ENCODE assay signal across 18 cellular contexts in the genomic region with DNA sequence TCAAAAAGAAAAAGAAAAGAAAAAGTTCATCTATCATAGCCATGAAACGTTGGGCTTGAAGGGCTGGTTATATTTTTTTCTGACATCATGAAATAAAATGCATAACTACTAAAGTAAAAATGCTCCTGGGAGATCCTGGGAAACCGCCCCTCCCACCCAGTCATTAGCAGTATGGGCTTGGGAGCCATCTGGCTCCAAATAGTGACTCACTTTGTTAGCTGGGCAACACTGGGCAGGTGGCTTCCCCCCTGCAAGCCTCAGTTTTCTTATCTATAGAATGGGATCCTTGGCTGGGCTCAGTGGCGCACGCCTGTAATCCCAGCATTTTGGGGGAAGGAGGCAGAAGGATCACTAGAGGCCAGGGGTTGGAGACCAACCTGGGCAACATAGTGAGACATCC.
DNase-seq lines count a peak whose midpoint lies in the region; ATAC-seq and TF ChIP-seq lines count a peak whose summit lies in the region.
"Had no signal": no experiment of that assay in that cellular context is flagged by ENCODE, and none has a peak within 500 bp of the region (broad histone marks: within the 10 kb centered on the region; RNA-seq: fewer than 3 reads in every experiment).

No MANE protein-coding gene starts in this region.

- no peak overlapping the region for H3K27ac ChIP-seq in GM23248

- H3K4me3 Mint-ChIP-seq in type B pancreatic cell = no peak overlapping the region
- H3K4me3 Mint-ChIP-seq: CD8-positive, alpha-beta T cell had no signal

- in situ Hi-C loops in GM23248 (cut with MboI) = loop anchor here (10.0 kb wide), 1 partner anchor 823 kb away; no protein-coding TSS in a partner anchor

- H3K4me3 ChIP-seq in GM23248 = no peak overlapping the region
- H3K4me3 ChIP-seq: GM12878, HAP-1 had no signal

- ATAC-seq in HG03460 (IDR thresholded peaks at IDR 0.05; ENCODE audit: unreplicated experiment) = no peak
- no peak for ATAC-seq in GM19035 (IDR thresholded peaks at IDR 0.05; ENCODE audit: unreplicated experiment)
- no peak for ATAC-seq in GM18868 (IDR thresholded peaks at IDR 0.05; ENCODE audit: unreplicated experiment)
- ATAC-seq: CD8-positive, alpha-beta T cell; GM12878 had no signal

- H3K27me3 Mint-ChIP-seq in type B pancreatic cell = peaks cover 1% of the 10 kb centered on the region

- DNase-seq in NCI-H2171 treated with DMSO at 0.1 percent for 48 hours (lab: John Stamatoyannopoulos, UW) = peak; percentile 26
- DNase-seq in NCI-H2171 (lab: John Stamatoyannopoulos, UW) = no peak
- DNase-seq in GM23248 = peak; percentile 35
- peak; percentile 41 for DNase-seq in RKO (ENCODE audit: low spot score)
- no peak for DNase-seq in type B pancreatic cell (ENCODE audit: extremely low spot score, unreplicated experiment)
- DNase-seq: 8988T; CD8-positive, alpha-beta T cell; DND-41; NCI-H1092 treated with DMSO at 0.1 percent for 48 hours; NCI-H146; NCI-H2029 treated with DMSO at 0.1 percent for 48 hours; NCI-H446 treated with DMSO at 0.1 percent for 48 hours; SIG-M5 had no signal

- TF ChIP-seq CTCF in type B pancreatic cell (conservative IDR thresholded peaks at IDR 0.05) = no peak

- no peaks in the 10 kb centered on the region for H3K36me3 Mint-ChIP-seq in type B pancreatic cell
- H3K36me3 Mint-ChIP-seq: CD8-positive, alpha-beta T cell had no signal

- no peaks in the 10 kb centered on the region for H3K9me3 Mint-ChIP-seq in type B pancreatic cell
- H3K9me3 Mint-ChIP-seq: CD8-positive, alpha-beta T cell had no signal

- no peak overlapping the region for H3K4me2 ChIP-seq in GM23248 (ENCODE audit: unreplicated experiment)

- H3K27ac Mint-ChIP-seq in type B pancreatic cell = peak overlapping the region; percentile 17
- H3K27ac Mint-ChIP-seq: CD8-positive, alpha-beta T cell had no signal

- H4K20me1 ChIP-seq in GM23248 (ENCODE audit: insufficient read depth) = no peaks in the 10 kb centered on the region

- no peaks in the 10 kb centered on the region for H3K9me3 ChIP-seq in GM23248 (ENCODE audit: low read depth)
- H3K9me3 ChIP-seq: HAP-1 had no signal

- no peaks in the 10 kb centered on the region for H3K27me3 ChIP-seq in GM23248 (replicated peaks; ENCODE audit: insufficient read depth)

- no peaks in the 10 kb centered on the region for H3K36me3 ChIP-seq in GM23248 (ENCODE audit: low read depth)
- H3K36me3 ChIP-seq: HAP-1 had no signal

- no peaks in the 10 kb centered on the region for H3K4me1 Mint-ChIP-seq in type B pancreatic cell (ENCODE audit: unreplicated experiment)

- H3K9ac ChIP-seq in GM23248 = no peak overlapping the region

- H3K79me2 ChIP-seq in GM23248 (ENCODE audit: insufficient read depth) = no peaks in the 10 kb centered on the region

- H2AFZ ChIP-seq in GM23248 = no peak overlapping the region

- WGBS in GM23248 (ENCODE audit: low coverage in 1 of 2, low lambda C conversion rate in 2 of 2, missing lambda C conversion rate in 2 of 2), 2 experiments = 81 to 82% methylated on average over 4 of the region's 4 CpGs

- H3K9me2 ChIP-seq in GM23248 (ENCODE audit: insufficient read depth) = no peaks in the 10 kb centered on the region

- H3F3A ChIP-seq in GM23248 (ENCODE audit: insufficient read depth) = no peaks in the 10 kb centered on the region

- no peaks in the 10 kb centered on the region for H3K4me1 ChIP-seq in GM23248 (ENCODE audit: insufficient read depth)
- H3K4me1 ChIP-seq: HAP-1 had no signal

Comparison
In these comparisons a context has a peak if more than half of its experiments do, and no peak if none do; other contexts are left out.
1. DNase-seq: peak in NCI-H2171 treated with DMSO at 0.1 percent for 48 hours (single experiment), GM23248 (single experiment) and RKO (single experiment); none in NCI-H2171 (single experiment) and type B pancreatic cell (single experiment).